In the genomic region with DNA sequence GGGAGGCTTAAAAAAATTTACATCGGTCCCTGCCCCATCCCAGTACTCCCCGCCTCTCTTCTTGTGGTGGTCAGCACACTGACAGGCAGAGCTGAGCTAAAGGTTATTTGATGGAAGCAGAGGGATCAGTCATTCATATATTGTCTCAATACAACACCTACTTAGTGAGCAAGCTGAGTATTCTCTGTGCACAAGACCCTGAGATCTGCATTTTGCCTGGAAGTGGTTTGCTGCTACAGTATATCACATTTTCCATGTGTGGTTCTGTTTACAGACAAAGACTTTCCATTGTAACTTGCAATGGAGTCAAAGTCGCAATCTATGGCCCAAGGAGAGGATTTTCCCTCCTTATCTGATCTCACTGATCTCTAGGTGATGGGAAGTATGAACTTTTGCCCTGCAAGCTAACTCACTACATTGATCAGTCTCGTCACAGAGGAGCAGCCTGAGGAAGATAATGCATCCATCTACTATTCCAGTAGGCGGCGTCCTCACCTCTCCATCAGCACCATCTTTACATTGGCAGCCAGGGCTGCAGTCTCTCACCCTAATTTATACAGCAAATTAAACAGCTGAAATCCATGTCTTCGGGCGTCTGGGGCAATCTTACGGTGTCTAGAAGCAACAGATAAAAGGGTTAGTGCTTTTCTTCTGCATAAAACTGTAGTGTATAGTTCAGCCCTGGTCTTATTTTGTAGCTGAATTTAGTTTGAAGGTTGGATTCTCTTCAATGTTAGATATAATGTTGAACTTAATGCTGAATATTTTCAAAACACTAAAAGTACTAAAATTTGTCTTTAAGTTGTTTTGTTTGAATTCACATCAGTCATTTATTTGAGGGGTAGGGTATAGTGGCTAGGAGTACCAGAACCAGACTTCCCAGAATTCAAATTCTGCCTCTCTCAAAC, we compare ENCODE assay signal across 8 cellular contexts. TPM values are rescaled to one million over a fixed set of nuclear protein-coding genes. Genes with fewer than 3 reads are reported as not detected.
DNase-seq lines count a peak whose midpoint lies in the region; ATAC-seq and TF ChIP-seq lines count a peak whose summit lies in the region.

No MANE protein-coding gene starts in this region.

- intact Hi-C loops in left ventricle myocardium superior (cut with micrococcal nuclease): no loop called here

- H3K4me3 ChIP-seq in GM12864 (ENCODE audit: low read depth, low read length) (no peak overlapping the region), smooth muscle cell (no peak overlapping the region)

- no peaks in the 10 kb centered on the region for H3K27me3 Mint-ChIP-seq in activated naive CD4-positive, alpha-beta T cell treated with anti-CD3 and anti-CD28 coated beads, Interleukin-2, amount 10 ng/mL, durations not matched to agents 7 days and 5 days

- no peaks in the 10 kb centered on the region for H3K27me3 ChIP-seq in smooth muscle cell (ENCODE audit: low read depth)

- H3K27ac ChIP-seq in smooth muscle cell (ENCODE audit: low read depth): no peak overlapping the region

- H3K27ac Mint-ChIP-seq in activated naive CD4-positive, alpha-beta T cell treated with anti-CD3 and anti-CD28 coated beads, Interleukin-2, amount 10 ng/mL, durations not matched to agents 7 days and 5 days: no peak overlapping the region

- H4K20me1 ChIP-seq in smooth muscle cell (ENCODE audit: low read depth): peaks cover 5% of the 10 kb centered on the region

- no peaks in the 10 kb centered on the region for H3F3A ChIP-seq in smooth muscle cell (ENCODE audit: low read depth)

- no peak overlapping the region for H2AFZ ChIP-seq in smooth muscle cell (ENCODE audit: low read depth)

- no peaks in the 10 kb centered on the region for H3K9me3 ChIP-seq in smooth muscle cell (replicated peaks; ENCODE audit: low read depth)

- H3K4me1 Mint-ChIP-seq in activated naive CD4-positive, alpha-beta T cell treated with anti-CD3 and anti-CD28 coated beads, Interleukin-2, amount 10 ng/mL, durations not matched to agents 7 days and 5 days: peaks cover 47% of the 10 kb centered on the region

- H3K36me3 Mint-ChIP-seq in activated naive CD4-positive, alpha-beta T cell treated with anti-CD3 and anti-CD28 coated beads, Interleukin-2, amount 10 ng/mL, durations not matched to agents 7 days and 5 days: peaks cover 4% of the 10 kb centered on the region

- no peak overlapping the region for H3K9ac ChIP-seq in smooth muscle cell (ENCODE audit: low read depth)

- ATAC-seq in left ventricle myocardium superior: peak; percentile 45
- ATAC-seq in HG03025 (IDR thresholded peaks at IDR 0.05; ENCODE audit: low FRiP score, unreplicated experiment): no peak

- H3K4me3 Mint-ChIP-seq in activated naive CD4-positive, alpha-beta T cell treated with anti-CD3 and anti-CD28 coated beads, Interleukin-2, amount 10 ng/mL, durations not matched to agents 7 days and 5 days: no peak overlapping the region

- 26% methylated on average over 9 of the region's 9 CpGs for WGBS in smooth muscle cell (ENCODE audit: low lambda C conversion rate)

- no peaks in the 10 kb centered on the region for H3K4me1 ChIP-seq in smooth muscle cell (ENCODE audit: low read depth)

- CTCF ChIA-PET in activated naive CD4-positive, alpha-beta T cell treated with anti-CD3 and anti-CD28 coated beads, Interleukin-2, amount 10 ng/mL, durations not matched to agents 7 days and 5 days (lab: Charles Lee): interaction anchor here (0.7 to 6.0 kb wide), 31 partner anchors 9 to 330 kb away, joined by 3 to 72 read pairs (median 5); no protein-coding TSS in a partner anchor

- DNase-seq in GM12864 (ENCODE audit: low read depth) (no peak), H4 (ENCODE audit: low spot score) (peak; percentile 57), RPMI8226 (peak; percentile 84), left ventricle myocardium superior (no peak), smooth muscle cell (lab: John Stamatoyannopoulos, UW; ENCODE audit: unreplicated experiment) (no peak)
- DNase-seq in activated naive CD4-positive, alpha-beta T cell treated with anti-CD3 and anti-CD28 coated beads, Interleukin-2, amount 10 ng/mL, durations not matched to agents 7 days and 5 days: peak; percentile 80

- peaks cover 9% of the 10 kb centered on the region for H3K79me2 ChIP-seq in smooth muscle cell (ENCODE audit: low read depth)

- H3K4me2 ChIP-seq in smooth muscle cell: no peak overlapping the region

- TF ChIP-seq CTCF in GM12864 (IDR thresholded peaks at IDR 0.05; ENCODE audit: low read depth, low read length, missing control alignments) (peak; percentile 93), LNCAP (IDR thresholded peaks at IDR 0.05) (peak; percentile 94), smooth muscle cell (IDR thresholded peaks at IDR 0.05; ENCODE audit: borderline replicate concordance, insufficient read depth, poor library complexity, severe bottlenecking) (peak; percentile 65)

- no peaks in the 10 kb centered on the region for H3K36me3 ChIP-seq in smooth muscle cell (ENCODE audit: low read depth)

- no peaks in the 10 kb centered on the region for H3K9me3 Mint-ChIP-seq in activated naive CD4-positive, alpha-beta T cell treated with anti-CD3 and anti-CD28 coated beads, Interleukin-2, amount 10 ng/mL, durations not matched to agents 7 days and 5 days

RNA-seq across cellular contexts. Expression of gene TRAF5, which starts 3.2 kb away (rescaled TPM):
- 2.6 and 2.9 TPM in 2 replicates for total RNA-seq in H4 (2014; rRNA removed; shearing (Covaris generic))
- total RNA-seq in left ventricle myocardium superior (2.4 TPM), smooth muscle cell (15.0 and 18.7 TPM in 2 replicates)
- polyA plus RNA-seq in smooth muscle cell: 6.1 and 10.2 TPM in 2 replicates

Comparison
In these comparisons a context has a peak if more than half of its experiments do, and no peak if none do; other contexts are left out.
1. DNase-seq: peak in H4 (single experiment), RPMI8226 (single experiment) and activated naive CD4-positive, alpha-beta T cell treated with anti-CD3 and anti-CD28 coated beads, Interleukin-2, amount 10 ng/mL, durations not matched to agents 7 days and 5 days (single experiment); none in GM12864 (single experiment), left ventricle myocardium superior (single experiment) and smooth muscle cell (single experiment).
2. Peak in every context shown above with its lines, with median percentiles within 50 percentile points of each other: CTCF ChIP-seq.